Comparison of ENCODE assay signal across 20 cellular contexts in the genomic region with DNA sequence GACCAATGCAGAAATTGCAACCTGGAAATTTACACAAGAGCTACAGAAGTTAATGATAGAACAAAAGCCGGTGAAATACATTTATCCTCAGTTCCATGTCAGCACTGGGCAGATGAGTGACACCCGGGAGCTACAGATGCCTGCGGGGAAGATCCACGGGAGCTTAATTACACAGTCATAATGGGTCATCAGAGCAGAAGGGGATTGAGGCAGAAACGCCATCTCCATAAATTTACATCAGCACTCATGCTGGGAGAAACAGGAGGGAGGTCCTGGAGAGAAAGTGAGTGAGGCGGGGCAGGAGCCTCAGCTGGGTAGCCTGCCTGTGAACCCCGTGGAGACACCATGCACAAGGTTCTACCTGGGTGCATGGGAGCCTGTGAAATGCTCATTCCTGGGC. TPM values are rescaled to one million over a fixed set of nuclear protein-coding genes. Genes with fewer than 3 reads are reported as not detected.
DNase-seq lines count a peak whose midpoint lies in the region; ATAC-seq and TF ChIP-seq lines count a peak whose summit lies in the region.
"Had no signal": no experiment of that assay in that cellular context is flagged by ENCODE, and none has a peak within 500 bp of the region (broad histone marks: within the 10 kb centered on the region; RNA-seq: fewer than 3 reads in every experiment).

No MANE protein-coding gene starts in this region.

- WGBS in trophoblast cell (ENCODE audit: extremely low coverage, insufficient coverage, insufficient read length) = no CpG with 5 or more reads among the region's 7 CpGs

- no peak overlapping the region for H2BK5ac ChIP-seq in trophoblast cell (ENCODE audit: low read depth, low read length, poor library complexity)

- H4K12ac ChIP-seq in trophoblast cell (ENCODE audit: low read depth, low read length) = no peak overlapping the region

- POLR2A ChIA-PET in A673 (lab: Charles Lee; ENCODE audit: low non-redundant PET) = no interaction called here

- H3K4me1 ChIP-seq in A673 (ENCODE audit: insufficient read depth, low read length, poor library complexity, severe bottlenecking) = peaks cover 3% of the 10 kb centered on the region
- no peaks in the 10 kb centered on the region for H3K4me1 ChIP-seq in NT2/D1 (ENCODE audit: insufficient read depth, insufficient read length)
- H3K4me1 ChIP-seq in trophoblast cell (ENCODE audit: control insufficient read depth in 1 of 2, insufficient read depth in 2 of 2, low read length in 2 of 2) = no peaks in the 10 kb centered on the region

- H3K14ac ChIP-seq in trophoblast cell (ENCODE audit: low read length) = no peak overlapping the region

- H3K9ac ChIP-seq in NT2/D1 (ENCODE audit: insufficient read length, low read depth) (no peak overlapping the region), trophoblast cell (ENCODE audit: low read length) (no peak overlapping the region)
- H3K9ac ChIP-seq: GM23248, KMS-11 had no signal

- H3K9me3 ChIP-seq in A673 (ENCODE audit: low read depth, low read length, poor library complexity, severe bottlenecking) (peaks cover 5% of the 10 kb centered on the region), NT2/D1 (ENCODE audit: insufficient read depth, low read length) (0 out of 2 replicates have a peak, but pooled peaks cover 13% of the 10 kb centered on the region), trophoblast cell (ENCODE audit: insufficient read depth, low read depth, low read length) (peaks cover 10% of the 10 kb centered on the region)

- CTCF ChIA-PET in A673 (lab: Charles Lee) = no interaction called here

- H3K4me3 ChIP-seq in A673 (ENCODE audit: low read depth, low read length, poor library complexity, severe bottlenecking) (no peak overlapping the region), H7 (ENCODE audit: insufficient read depth, low read depth, low read length) (no peak overlapping the region), NT2/D1 (ENCODE audit: insufficient read length, low read depth) (no peak overlapping the region), trophoblast cell (ENCODE audit: low read depth, low read length) (no peak overlapping the region)
- H3K4me3 ChIP-seq: GM23248 had no signal

- no peak overlapping the region for H3K4me2 ChIP-seq in trophoblast cell (ENCODE audit: low read length)
- H3K4me2 ChIP-seq: KMS-11 had no signal

- H3K79me2 ChIP-seq in trophoblast cell (ENCODE audit: control insufficient read depth, insufficient read depth, low read length, poor library complexity) = no peaks in the 10 kb centered on the region

- H3K4ac ChIP-seq in trophoblast cell (ENCODE audit: low read depth, low read length) = no peak overlapping the region

- no peak overlapping the region for H2AK5ac ChIP-seq in trophoblast cell (ENCODE audit: low read length)

- no peak overlapping the region for H2BK120ac ChIP-seq in trophoblast cell (ENCODE audit: insufficient read depth, low read length, poor library complexity)

- H4K91ac ChIP-seq in trophoblast cell (ENCODE audit: low read depth, low read length) = no peak overlapping the region

- H4K8ac ChIP-seq in trophoblast cell (ENCODE audit: low read depth, low read length) = no peak overlapping the region

- no peak overlapping the region for H2BK12ac ChIP-seq in trophoblast cell (ENCODE audit: low read length)

- intact Hi-C loops in A673 (cut with micrococcal nuclease; ENCODE audit: unreplicated experiment) (loop anchor here (10.0 kb wide), 1 partner anchor 877 kb away; no protein-coding TSS in a partner anchor), Right ventricle myocardium superior (cut with DNase I) (no loop called here)

- H3K18ac ChIP-seq in trophoblast cell (ENCODE audit: low read length) = no peak overlapping the region

- H2AFZ ChIP-seq in trophoblast cell (ENCODE audit: insufficient read depth, low read length, poor library complexity) = no peak overlapping the region
- H2AFZ ChIP-seq: GM23248 had no signal

- peak; percentile 35 for DNase-seq in A673 (ENCODE audit: low spot score)
- DNase-seq in H7 = peak; percentile 55
- peak; percentile 11 for DNase-seq in NT2/D1 (ENCODE audit: low read depth, low spot score)
- peak; percentile 35 for DNase-seq in mesenteric fat pad (ENCODE audit: low spot score)
- DNase-seq in NCI-H2029 treated with DMSO at 0.1 percent for 48 hours (lab: John Stamatoyannopoulos, UW) = no peak
- DNase-seq in Right ventricle myocardium superior = no peak
- no peak for DNase-seq in trophoblast cell
- no peak for DNase-seq in stimulated activated CD4-positive, alpha-beta T cell treated with anti-CD3 and anti-CD28 coated beads, Interleukin-1b, Interleukin-23, amount 100 ng/mL, for 48 hours
- DNase-seq: AML-193, Calu3, GM23248, HFFc6, NCI-H1092, NCI-H1930, NCI-H524 treated with DMSO at 0.1 percent for 48 hours, PC-3 had no signal

- H3K79me1 ChIP-seq in trophoblast cell (ENCODE audit: low read length) = no peaks in the 10 kb centered on the region

- TF ChIP-seq CTCF in A673 (conservative IDR thresholded peaks at IDR 0.05; ENCODE audit: low read depth, low read length) = no peak

- H3K36me3 ChIP-seq in A673 (ENCODE audit: insufficient read depth, low read length, poor library complexity, severe bottlenecking) (no peaks in the 10 kb centered on the region), H7 (replicated peaks; ENCODE audit: control insufficient read depth, insufficient read depth, low read length) (no peaks in the 10 kb centered on the region), NT2/D1 (ENCODE audit: insufficient read depth, insufficient read length, low read length) (no peaks in the 10 kb centered on the region), trophoblast cell (ENCODE audit: control insufficient read depth in 1 of 2, insufficient read depth in 2 of 2, low read length in 2 of 2) (no peaks in the 10 kb centered on the region)

- ATAC-seq in Right ventricle myocardium superior (ENCODE audit: poor library complexity) = no peak
- ATAC-seq: HepG2, PC-3 had no signal

- H3K27ac ChIP-seq in A673 (ENCODE audit: low read depth, low read length, poor library complexity, severe bottlenecking) = no peak overlapping the region
- no peak overlapping the region for H3K27ac ChIP-seq in trophoblast cell (ENCODE audit: low read depth, low read length)
- H3K27ac ChIP-seq: GM23248, KMS-11 had no signal

- H3K27me3 ChIP-seq in A673 (replicated peaks; ENCODE audit: insufficient read depth, low read depth, low read length, poor library complexity) (no peaks in the 10 kb centered on the region), H7 (ENCODE audit: control insufficient read depth, insufficient read depth, low read length) (no peaks in the 10 kb centered on the region), NT2/D1 (ENCODE audit: insufficient read depth, insufficient read length) (peaks cover 11% of the 10 kb centered on the region), trophoblast cell (ENCODE audit: insufficient read depth, low read length) (no peaks in the 10 kb centered on the region)

- BruUV-seq in A673 (replicated peaks; lab: Mats Ljungman, UMichigan) = no TSS peak

- no peak overlapping the region for H3K23ac ChIP-seq in trophoblast cell (ENCODE audit: low read length)

RNA-seq across cellular contexts. Expression of gene CST7, which starts 37.6 kb away (rescaled TPM):
- not detected in 2 replicates for total RNA-seq in A673 (2021)
- total RNA-seq in H7 (2014; rRNA removed; shearing (Covaris generic)) = not detected in 2 replicates
- total RNA-seq in mesenteric fat pad = 11.5 TPM
- total RNA-seq in Right ventricle myocardium superior = 0.48 TPM
- 0.74 and 0.86 TPM in 2 replicates for polyA plus RNA-seq in trophoblast cell (2013)
- total RNA-seq: Calu3, G401, GM23248, HepG2, HFFc6, MCF 10A, PC-3 had no signal
- polyA plus RNA-seq: GM23248, HepG2 had no signal

Comparison
In these comparisons a context has a peak if more than half of its experiments do, and no peak if none do; other contexts are left out.
1. DNase-seq: peak in A673 (single experiment), H7 (single experiment), NT2/D1 (single experiment) and mesenteric fat pad (single experiment); none in NCI-H2029 treated with DMSO at 0.1 percent for 48 hours (single experiment), Right ventricle myocardium superior (single experiment), trophoblast cell (0 of 2) and stimulated activated CD4-positive, alpha-beta T cell treated with anti-CD3 and anti-CD28 coated beads, Interleukin-1b, Interleukin-23, amount 100 ng/mL, for 48 hours (single experiment).